9 cellular contexts compared by ENCODE assay signal in the genomic region with DNA sequence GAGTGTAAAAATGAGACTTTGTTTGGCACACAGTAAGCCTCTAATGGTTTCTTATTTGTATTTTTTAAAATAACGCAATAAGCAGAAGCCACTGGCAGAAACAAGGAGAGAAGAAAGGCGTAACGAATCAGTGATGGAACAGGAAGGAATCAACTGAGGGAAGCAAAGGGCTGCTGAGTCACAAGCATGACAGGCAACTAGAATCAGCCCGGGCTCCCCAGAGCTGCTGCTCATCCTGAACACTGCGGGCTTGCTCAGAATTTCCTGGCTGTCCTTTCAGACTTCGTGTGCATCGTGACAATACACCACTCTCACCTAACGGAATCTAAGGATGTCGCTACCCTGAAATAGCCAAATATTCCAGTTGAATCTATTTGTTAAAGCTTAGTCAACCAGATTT. TPM values are rescaled to one million over a fixed set of nuclear protein-coding genes. Genes with fewer than 3 reads are reported as not detected.
DNase-seq lines count a peak whose midpoint lies in the region; ATAC-seq and TF ChIP-seq lines count a peak whose summit lies in the region.
"Had no signal": no experiment of that assay in that cellular context is flagged by ENCODE, and none has a peak within 500 bp of the region (broad histone marks: within the 10 kb centered on the region; RNA-seq: fewer than 3 reads in every experiment).

No MANE protein-coding gene starts in this region.

- ATAC-seq in RWPE2 (ENCODE audit: low read depth), result peak; percentile 87

- H3K27ac Mint-ChIP-seq in osteocyte (ENCODE audit: unreplicated experiment), result peak overlapping the region; percentile 71
- H3K27ac Mint-ChIP-seq: activated naive CD8-positive, alpha-beta T cell treated with anti-CD3 and anti-CD28 coated beads for 36 hours had no signal

- no peaks in the 10 kb centered on the region for H3K27me3 ChIP-seq in RWPE2 (ENCODE audit: insufficient read depth, poor library complexity, severe bottlenecking)

- no peaks in the 10 kb centered on the region for H3K4me1 ChIP-seq in RWPE2 (ENCODE audit: insufficient read depth, poor library complexity, severe bottlenecking)

- H3K36me3 ChIP-seq in RWPE2 (ENCODE audit: low read depth), result no peaks in the 10 kb centered on the region

- peaks cover 7% of the 10 kb centered on the region for H3K4me1 Mint-ChIP-seq in osteocyte (ENCODE audit: unreplicated experiment)
- H3K4me1 Mint-ChIP-seq: activated naive CD8-positive, alpha-beta T cell treated with anti-CD3 and anti-CD28 coated beads for 36 hours had no signal

- no peaks in the 10 kb centered on the region for H3K36me3 Mint-ChIP-seq in osteocyte (ENCODE audit: unreplicated experiment)
- H3K36me3 Mint-ChIP-seq: activated naive CD8-positive, alpha-beta T cell treated with anti-CD3 and anti-CD28 coated beads for 36 hours had no signal

- H3K4me3 Mint-ChIP-seq in osteocyte (ENCODE audit: unreplicated experiment), result peak overlapping the region; percentile 42
- H3K4me3 Mint-ChIP-seq: activated naive CD8-positive, alpha-beta T cell treated with anti-CD3 and anti-CD28 coated beads for 36 hours had no signal

- no peaks in the 10 kb centered on the region for H3K27me3 Mint-ChIP-seq in osteocyte (ENCODE audit: unreplicated experiment)

- no peaks in the 10 kb centered on the region for H3K9me3 ChIP-seq in RWPE2 (ENCODE audit: severe bottlenecking)

- H3K4me3 ChIP-seq in RWPE2 (ENCODE audit: severe bottlenecking), result no peak overlapping the region
- H3K4me3 ChIP-seq in fibroblast of pulmonary artery (replicated peaks; ENCODE audit: low read depth, low read length), result no peak overlapping the region

- no peak overlapping the region for H3K27ac ChIP-seq in RWPE2 (ENCODE audit: poor library complexity, severe bottlenecking)

- H3K9me3 Mint-ChIP-seq in osteocyte (ENCODE audit: unreplicated experiment), result no peaks in the 10 kb centered on the region
- H3K9me3 Mint-ChIP-seq: activated naive CD8-positive, alpha-beta T cell treated with anti-CD3 and anti-CD28 coated beads for 36 hours had no signal

- peak; percentile 62 for DNase-seq in GM04503 (ENCODE audit: low read depth)
- DNase-seq in RWPE2 (ENCODE audit: low spot score), result no peak
- peak; percentile 63 for DNase-seq in fibroblast of pulmonary artery (ENCODE audit: low read depth)
- DNase-seq in osteocyte (ENCODE audit: extremely low spot score, unreplicated experiment), result no peak
- DNase-seq in RPMI8226, result no peak
- no peak for DNase-seq in stimulated activated CD4-positive, alpha-beta T cell treated with anti-CD3 and anti-CD28 coated beads, Interleukin-1b, Interleukin-23, amount 100 ng/mL, for 48 hours
- DNase-seq in NCI-H345 (lab: John Stamatoyannopoulos, UW), result no peak
- no peak for DNase-seq in HuH-7.5 (ENCODE audit: low spot score)
- DNase-seq: activated naive CD8-positive, alpha-beta T cell treated with anti-CD3 and anti-CD28 coated beads for 36 hours had no signal

- TF ChIP-seq CTCF in RWPE2 (IDR thresholded peaks at IDR 0.05; ENCODE audit: poor library complexity, severe bottlenecking) (no peak), fibroblast of pulmonary artery (IDR thresholded peaks at IDR 0.05; ENCODE audit: low read length, missing control alignments) (no peak), osteocyte (IDR thresholded peaks at IDR 0.05) (no peak)

RNA-seq across cellular contexts. Expression of a gene that starts 20.7 kb away (rescaled TPM):
- 6.0 and 7.6 TPM in 2 replicates for total RNA-seq in osteocyte

Comparison
In these comparisons a context has a peak if more than half of its experiments do, and no peak if none do; other contexts are left out.
1. DNase-seq: peak in GM04503 (single experiment) and fibroblast of pulmonary artery (single experiment); none in RWPE2 (single experiment), osteocyte (single experiment), RPMI8226 (single experiment), stimulated activated CD4-positive, alpha-beta T cell treated with anti-CD3 and anti-CD28 coated beads, Interleukin-1b, Interleukin-23, amount 100 ng/mL, for 48 hours (single experiment), NCI-H345 (single experiment) and HuH-7.5 (single experiment).